ENCODE assay signal across 10 cellular contexts in the genomic region with DNA sequence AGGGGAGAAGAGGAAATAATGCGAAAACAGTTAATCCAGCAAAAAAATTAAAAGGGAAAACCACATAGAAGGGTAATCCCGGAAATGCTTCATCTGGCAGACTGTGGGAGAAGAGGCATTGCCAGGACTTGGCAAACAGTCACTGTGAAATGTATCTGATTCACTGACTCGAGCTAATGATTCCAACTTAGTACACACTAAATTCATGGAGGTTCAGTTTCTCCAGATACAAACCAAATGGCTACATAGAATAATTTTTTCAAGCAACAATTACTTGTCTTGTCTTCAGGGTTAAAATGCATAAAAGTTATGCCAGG. TPM values are rescaled to one million over a fixed set of nuclear protein-coding genes. Genes with fewer than 3 reads are reported as not detected.
DNase-seq lines count a peak whose midpoint lies in the region; ATAC-seq and TF ChIP-seq lines count a peak whose summit lies in the region.
"Had no signal": no experiment of that assay in that cellular context is flagged by ENCODE, and none has a peak within 500 bp of the region (broad histone marks: within the 10 kb centered on the region; RNA-seq: fewer than 3 reads in every experiment).

No MANE protein-coding gene starts in this region.

- H3K9me3 ChIP-seq in cardiac muscle cell (ENCODE audit: low read depth) = no peaks in the 10 kb centered on the region
- H3K9me3 ChIP-seq in breast epithelium = no peaks in the 10 kb centered on the region
- peaks cover 0 to 2% (median 0%) of the 10 kb centered on the region in 4 donors for H3K9me3 ChIP-seq in tibial nerve

- TF ChIP-seq CTCF in cardiac muscle cell (IDR thresholded peaks at IDR 0.05; ENCODE audit: low read depth, low read length) = no peak
- no peak for TF ChIP-seq CTCF in breast epithelium (IDR thresholded peaks at IDR 0.05)
- no peak for TF ChIP-seq CTCF in tibial nerve (IDR thresholded peaks at IDR 0.05)

- 54 to 62% methylated on average over 3 of the region's 3 CpGs for WGBS in tibial nerve, 2 donors

- H3K4me3 ChIP-seq in cardiac muscle cell (no peak overlapping the region), breast epithelium (no peak overlapping the region), tibial nerve (no peak overlapping the region)

- H3K27me3 ChIP-seq in cardiac muscle cell (no peaks in the 10 kb centered on the region), breast epithelium (no peaks in the 10 kb centered on the region), tibial nerve (no peaks in the 10 kb centered on the region)

- DNase-seq in cardiac muscle cell (ENCODE audit: low read depth in 1 of 2, low spot score in 1 of 2) (peak in 1 of 2 donors; percentile 73), Right ventricle myocardium superior (no peak), breast epithelium (ENCODE audit: low spot score in 2 of 2) (no peak), kidney glomerular epithelial cell (lab: John Stamatoyannopoulos, UW) (peak; percentile 64), tibial nerve (ENCODE audit: low spot score in 2 of 2) (no peak), T-helper 9 cell (no peak)
- DNase-seq: activated CD8-positive, alpha-beta memory T cell treated with anti-CD3 and anti-CD28 coated beads, Interleukin-2, amount 50 U/mL, for 48 hours had no signal

- H3K36me3 ChIP-seq in cardiac muscle cell (peaks cover 4% of the 10 kb centered on the region), breast epithelium (no peaks in the 10 kb centered on the region), tibial nerve (peaks cover 0 to 46% (median 0%) of the 10 kb centered on the region in 3 donors)

- TF ChIP-seq POLR2A in breast epithelium (IDR thresholded peaks at IDR 0.05) (no peak), tibial nerve (IDR thresholded peaks at IDR 0.05) (no peak)

- intact Hi-C loops in Right ventricle myocardium superior (cut with DNase I) (no loop called here), breast epithelium (cut with DNase I; ENCODE audit: low total_unique reads) (no loop called here)

- H3K4me1 ChIP-seq in cardiac muscle cell (ENCODE audit: low read depth) = peaks cover 20% of the 10 kb centered on the region
- H3K4me1 ChIP-seq in breast epithelium = peaks cover 0 to 9% of the 10 kb centered on the region in 2 donors
- peaks cover 0 to 26% (median 17%) of the 10 kb centered on the region in 4 donors for H3K4me1 ChIP-seq in tibial nerve

- H3K27ac ChIP-seq in cardiac muscle cell (peak overlapping the region; percentile 93), breast epithelium (peak overlapping the region; percentile 65 to 79), tibial nerve (peak overlapping the region in 3 of 4 donors; percentile 31 to 48 (median 37))
- H3K27ac ChIP-seq: C4-2B had no signal

- ATAC-seq in Right ventricle myocardium superior (ENCODE audit: poor library complexity) (no peak), GM19397 (IDR thresholded peaks at IDR 0.05; ENCODE audit: unreplicated experiment) (no peak), HG03565 (IDR thresholded peaks at IDR 0.05; ENCODE audit: unreplicated experiment) (no peak)

- no peak for TF ChIP-seq EP300 in tibial nerve (IDR thresholded peaks at IDR 0.05)

RNA-seq across cellular contexts. Expression of a gene that starts 36.4 kb away (rescaled TPM):
- 218 and 234 TPM in 2 replicates for total RNA-seq in cardiac muscle cell
- 182 and 230 TPM in 2 replicates for polyA plus RNA-seq in cardiac muscle cell
- 101 TPM for total RNA-seq in Right ventricle myocardium superior
- total RNA-seq in breast epithelium = 100 to 1,000 TPM; 249 to 342 (median 259) TPM
- total RNA-seq in tibial nerve = 100 to 1,000 TPM; 175 to 225 (median 199) TPM

Comparison
In these comparisons a context has a peak if more than half of its experiments do, and no peak if none do; other contexts are left out.
1. H3K27ac ChIP-seq: peak in every context shown above with its lines; median percentile 93 in cardiac muscle cell; 72 in breast epithelium; 37 in tibial nerve.